11 cellular contexts compared by ENCODE assay signal in the genomic region with DNA sequence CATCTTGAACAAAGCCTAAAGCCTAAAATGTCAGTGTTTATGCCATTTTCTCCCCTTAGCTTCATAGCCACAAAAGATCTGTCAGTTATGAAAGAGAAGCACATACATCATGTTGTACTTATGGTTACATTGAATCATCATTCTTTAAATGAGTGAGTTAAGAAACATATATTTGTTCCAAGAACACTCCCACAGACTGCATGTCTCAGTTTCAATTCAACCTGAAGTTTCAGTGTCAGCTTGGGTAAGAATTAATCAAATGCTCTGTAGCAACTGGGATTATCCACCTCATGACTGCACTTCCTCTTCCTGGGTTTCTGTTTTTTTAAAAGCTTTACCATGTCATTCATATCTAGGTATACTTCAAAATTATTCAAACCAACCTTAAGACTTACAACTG. TPM values are rescaled to one million over a fixed set of nuclear protein-coding genes. Genes with fewer than 3 reads are reported as not detected.
DNase-seq lines count a peak whose midpoint lies in the region; ATAC-seq and TF ChIP-seq lines count a peak whose summit lies in the region.
"Had no signal": no experiment of that assay in that cellular context is flagged by ENCODE, and none has a peak within 500 bp of the region (broad histone marks: within the 10 kb centered on the region; RNA-seq: fewer than 3 reads in every experiment).

No MANE protein-coding gene starts in this region.

- H3K4me3 ChIP-seq in brain microvascular endothelial cell (ENCODE audit: low read depth, low read length) (no peak overlapping the region), A673 (ENCODE audit: low read depth, low read length, poor library complexity, severe bottlenecking) (no peak overlapping the region)

- peak; percentile 74 for ATAC-seq in HG02642 (IDR thresholded peaks at IDR 0.05; ENCODE audit: poor library complexity, unreplicated experiment)
- ATAC-seq in stimulated activated memory B cell treated with anti-CD40 and anti-IgM and Interleukin-4, amounts not matched to agents 10 μg/mL and 1 μg/mL and 100 μg/mL, for 72 hours, result peak; percentile 68

- H3K27ac ChIP-seq in brain microvascular endothelial cell, result no peak overlapping the region
- H3K27ac ChIP-seq in A673 (ENCODE audit: low read depth, low read length, poor library complexity, severe bottlenecking), result no peak overlapping the region

- no peaks in the 10 kb centered on the region for H3K27me3 ChIP-seq in brain microvascular endothelial cell (replicated peaks)
- no peaks in the 10 kb centered on the region for H3K27me3 ChIP-seq in A673 (replicated peaks; ENCODE audit: insufficient read depth, low read depth, low read length, poor library complexity)
- H3K27me3 ChIP-seq: BE2C had no signal

- H3K4me1 ChIP-seq in A673 (ENCODE audit: insufficient read depth, low read length, poor library complexity, severe bottlenecking), result no peaks in the 10 kb centered on the region
- H3K4me1 ChIP-seq: BE2C had no signal

- H3K4me1 Mint-ChIP-seq in activated naive CD4-positive, alpha-beta T cell treated with anti-CD3 and anti-CD28 coated beads for 36 hours (ENCODE audit: low read depth), result peaks cover 16% of the 10 kb centered on the region
- peaks cover 7% of the 10 kb centered on the region for H3K4me1 Mint-ChIP-seq in activated naive CD4-positive, alpha-beta T cell treated with anti-CD3 and anti-CD28 coated beads, Interleukin-2, amount 10 ng/mL, durations not matched to agents 7 days and 5 days
- peaks cover 10% of the 10 kb centered on the region for H3K4me1 Mint-ChIP-seq in stimulated activated memory B cell treated with anti-CD40 and anti-IgM and Interleukin-4, amounts not matched to agents 10 μg/mL and 1 μg/mL and 100 μg/mL, for 72 hours

- POLR2A ChIA-PET in A673 (lab: Charles Lee; ENCODE audit: low non-redundant PET), result no interaction called here

- in situ Hi-C loops in KBM-7 (cut with MboI; ENCODE audit: low pct_unique_long_range_greater_than_20kb, low sequenced_read_pairs), result no loop called here
- in situ Hi-C loops in brain microvascular endothelial cell (cut with HindIII; ENCODE audit: low pct_ligation_motif_present, low sequenced_read_pairs), result no loop called here

- peak; percentile 25 for DNase-seq in activated naive CD4-positive, alpha-beta T cell treated with anti-CD3 and anti-CD28 coated beads for 36 hours
- DNase-seq in activated naive CD4-positive, alpha-beta T cell treated with anti-CD3 and anti-CD28 coated beads, Interleukin-2, amount 10 ng/mL, durations not matched to agents 7 days and 5 days, result no peak
- DNase-seq in KBM-7, result peak; percentile 16
- DNase-seq in brain microvascular endothelial cell, result no peak
- DNase-seq in A673 (ENCODE audit: low spot score), result no peak
- no peak for DNase-seq in activated CD4-positive, CD25-positive, alpha-beta regulatory T cell (lab: John Stamatoyannopoulos, UW)
- DNase-seq: BE2C, NCI-H1092 treated with DMSO at 0.1 percent for 48 hours had no signal

- peak overlapping the region; percentile 88 for H3K27ac Mint-ChIP-seq in activated naive CD4-positive, alpha-beta T cell treated with anti-CD3 and anti-CD28 coated beads for 36 hours
- no peak overlapping the region for H3K27ac Mint-ChIP-seq in activated naive CD4-positive, alpha-beta T cell treated with anti-CD3 and anti-CD28 coated beads, Interleukin-2, amount 10 ng/mL, durations not matched to agents 7 days and 5 days
- H3K27ac Mint-ChIP-seq in stimulated activated memory B cell treated with anti-CD40 and anti-IgM and Interleukin-4, amounts not matched to agents 10 μg/mL and 1 μg/mL and 100 μg/mL, for 72 hours, result no peak overlapping the region
- H3K27ac Mint-ChIP-seq: memory B cell had no signal

- no peak for TF ChIP-seq CTCF in brain microvascular endothelial cell (IDR thresholded peaks at IDR 0.05; ENCODE audit: low read depth, low read length, missing control alignments)
- TF ChIP-seq CTCF in A673 (conservative IDR thresholded peaks at IDR 0.05; ENCODE audit: low read depth, low read length), result no peak

- intact Hi-C loops in activated naive CD4-positive, alpha-beta T cell treated with anti-CD3 and anti-CD28 coated beads for 36 hours (cut with micrococcal nuclease), result loop anchor here (1.0 to 10.0 kb wide), 8 partner anchors 101 to 1515 kb away; a partner anchor contains a TSS
- intact Hi-C loops in A673 (cut with micrococcal nuclease; ENCODE audit: unreplicated experiment), result no loop called here

- BruUV-seq in A673 (replicated peaks; lab: Mats Ljungman, UMichigan), result no TSS peak

- no peak overlapping the region for H3K4me3 Mint-ChIP-seq in activated naive CD4-positive, alpha-beta T cell treated with anti-CD3 and anti-CD28 coated beads for 36 hours
- H3K4me3 Mint-ChIP-seq in activated naive CD4-positive, alpha-beta T cell treated with anti-CD3 and anti-CD28 coated beads, Interleukin-2, amount 10 ng/mL, durations not matched to agents 7 days and 5 days, result no peak overlapping the region
- no peak overlapping the region for H3K4me3 Mint-ChIP-seq in stimulated activated memory B cell treated with anti-CD40 and anti-IgM and Interleukin-4, amounts not matched to agents 10 μg/mL and 1 μg/mL and 100 μg/mL, for 72 hours
- H3K4me3 Mint-ChIP-seq: memory B cell had no signal

- no peaks in the 10 kb centered on the region for H3K9me3 ChIP-seq in A673 (ENCODE audit: low read depth, low read length, poor library complexity, severe bottlenecking)
- H3K9me3 ChIP-seq: BE2C had no signal

- H3K9me3 Mint-ChIP-seq in activated naive CD4-positive, alpha-beta T cell treated with anti-CD3 and anti-CD28 coated beads for 36 hours, result peaks cover 2% of the 10 kb centered on the region
- no peaks in the 10 kb centered on the region for H3K9me3 Mint-ChIP-seq in activated naive CD4-positive, alpha-beta T cell treated with anti-CD3 and anti-CD28 coated beads, Interleukin-2, amount 10 ng/mL, durations not matched to agents 7 days and 5 days
- H3K9me3 Mint-ChIP-seq in stimulated activated memory B cell treated with anti-CD40 and anti-IgM and Interleukin-4, amounts not matched to agents 10 μg/mL and 1 μg/mL and 100 μg/mL, for 72 hours, result no peaks in the 10 kb centered on the region
- H3K9me3 Mint-ChIP-seq: memory B cell had no signal

- H3K36me3 ChIP-seq in brain microvascular endothelial cell (replicated peaks), result no peaks in the 10 kb centered on the region
- no peaks in the 10 kb centered on the region for H3K36me3 ChIP-seq in A673 (ENCODE audit: insufficient read depth, low read length, poor library complexity, severe bottlenecking)
- H3K36me3 ChIP-seq: BE2C had no signal

- H3K36me3 Mint-ChIP-seq in activated naive CD4-positive, alpha-beta T cell treated with anti-CD3 and anti-CD28 coated beads for 36 hours (ENCODE audit: low read depth), result no peaks in the 10 kb centered on the region
- H3K36me3 Mint-ChIP-seq in activated naive CD4-positive, alpha-beta T cell treated with anti-CD3 and anti-CD28 coated beads, Interleukin-2, amount 10 ng/mL, durations not matched to agents 7 days and 5 days, result no peaks in the 10 kb centered on the region
- no peaks in the 10 kb centered on the region for H3K36me3 Mint-ChIP-seq in stimulated activated memory B cell treated with anti-CD40 and anti-IgM and Interleukin-4, amounts not matched to agents 10 μg/mL and 1 μg/mL and 100 μg/mL, for 72 hours
- H3K36me3 Mint-ChIP-seq: memory B cell had no signal

- H3K27me3 Mint-ChIP-seq in activated naive CD4-positive, alpha-beta T cell treated with anti-CD3 and anti-CD28 coated beads for 36 hours (ENCODE audit: low read depth), result peaks cover 7% of the 10 kb centered on the region
- H3K27me3 Mint-ChIP-seq in activated naive CD4-positive, alpha-beta T cell treated with anti-CD3 and anti-CD28 coated beads, Interleukin-2, amount 10 ng/mL, durations not matched to agents 7 days and 5 days, result no peaks in the 10 kb centered on the region
- H3K27me3 Mint-ChIP-seq in stimulated activated memory B cell treated with anti-CD40 and anti-IgM and Interleukin-4, amounts not matched to agents 10 μg/mL and 1 μg/mL and 100 μg/mL, for 72 hours, result peaks cover 8% of the 10 kb centered on the region

- CTCF ChIA-PET in activated naive CD4-positive, alpha-beta T cell treated with anti-CD3 and anti-CD28 coated beads for 36 hours (lab: Charles Lee), result no interaction called here
- CTCF ChIA-PET in activated naive CD4-positive, alpha-beta T cell treated with anti-CD3 and anti-CD28 coated beads, Interleukin-2, amount 10 ng/mL, durations not matched to agents 7 days and 5 days (lab: Charles Lee), result no interaction called here
- CTCF ChIA-PET in A673 (lab: Charles Lee), result no interaction called here

RNA-seq across cellular contexts. Expression of a gene that starts 3.9 kb away (rescaled TPM):
- not detected for total RNA-seq in activated naive CD4-positive, alpha-beta T cell treated with anti-CD3 and anti-CD28 coated beads for 36 hours
- total RNA-seq in A673 (2021), result not detected in 2 replicates

Comparison
In these comparisons a context has a peak if more than half of its experiments do, and no peak if none do; other contexts are left out.
1. DNase-seq: peak in activated naive CD4-positive, alpha-beta T cell treated with anti-CD3 and anti-CD28 coated beads for 36 hours (single experiment) and KBM-7 (single experiment); none in activated naive CD4-positive, alpha-beta T cell treated with anti-CD3 and anti-CD28 coated beads, Interleukin-2, amount 10 ng/mL, durations not matched to agents 7 days and 5 days (single experiment), brain microvascular endothelial cell (single experiment), A673 (single experiment) and activated CD4-positive, CD25-positive, alpha-beta regulatory T cell (0 of 4).